In the genomic region with DNA sequence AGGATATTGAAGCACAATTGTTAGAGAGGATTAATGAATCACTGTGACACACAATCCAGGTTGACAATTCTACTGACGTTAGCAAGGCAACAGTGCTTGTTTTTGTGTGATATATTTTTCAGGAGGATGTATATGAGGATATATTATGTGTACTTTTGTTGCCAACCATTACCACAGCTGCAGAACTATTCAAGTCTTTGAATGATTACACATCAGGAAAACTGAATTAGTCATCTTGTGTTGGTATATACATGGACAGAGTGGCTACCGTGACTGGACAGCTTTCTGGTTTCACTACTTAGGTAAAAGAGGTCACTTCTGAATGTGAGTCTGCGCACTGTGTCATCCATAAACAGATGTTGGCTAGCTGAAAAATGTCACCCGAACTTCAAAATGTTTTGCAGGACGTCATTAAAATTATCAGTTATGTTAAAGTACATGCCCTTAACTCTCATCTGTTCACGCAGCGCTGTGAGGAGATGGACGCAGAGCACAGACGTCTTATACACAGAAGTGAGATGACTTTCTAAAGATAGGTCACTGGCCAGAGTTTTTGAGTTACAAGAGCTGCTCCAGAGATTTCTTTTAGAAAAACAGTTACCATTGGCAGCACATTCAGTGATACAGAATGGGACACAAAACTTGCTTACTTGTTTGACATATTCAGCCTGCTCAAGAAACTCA, we compare ENCODE assay signal across 20 cellular contexts.
DNase-seq lines count a peak whose midpoint lies in the region; ATAC-seq, FAIRE-seq and TF ChIP-seq lines count a peak whose summit lies in the region.
"Had no signal": no experiment of that assay in that cellular context is flagged by ENCODE, and none has a peak within 500 bp of the region (broad histone marks: within the 10 kb centered on the region; RNA-seq: fewer than 3 reads in every experiment).

No MANE protein-coding gene starts in this region.

- no peaks in the 10 kb centered on the region for H3K4me1 Mint-ChIP-seq in activated naive CD8-positive, alpha-beta T cell treated with anti-CD3 and anti-CD28 coated beads, Interleukin-2, amount 50 U/mL, for 24 hours
- no peaks in the 10 kb centered on the region for H3K4me1 Mint-ChIP-seq in activated naive CD8-positive, alpha-beta T cell treated with anti-CD3 and anti-CD28 coated beads for 36 hours
- H3K4me1 Mint-ChIP-seq: GM23338, IgD-negative memory B cell had no signal

- DNase-seq in activated naive CD8-positive, alpha-beta T cell treated with anti-CD3 and anti-CD28 coated beads, Interleukin-2, amount 50 U/mL, for 24 hours: no peak
- no peak for DNase-seq in activated naive CD8-positive, alpha-beta T cell treated with anti-CD3 and anti-CD28 coated beads for 36 hours
- peak; percentile 50 for DNase-seq in fibroblast of gingiva (ENCODE audit: low read depth)
- peak; percentile 67 for DNase-seq in skeletal muscle cell (ENCODE audit: low read depth)
- DNase-seq in kidney: no peak
- no peak for DNase-seq in C1 segment of cervical spinal cord (lab: John Stamatoyannopoulos, UW)
- DNase-seq: activated CD4-positive, alpha-beta T cell treated with anti-CD3 and anti-CD28 coated beads, Interleukin-2, amount 50 U/mL, for 1 hour; body of pancreas; COR-L47; NCI-H1436; NCI-H524 treated with DMSO at 0.1 percent for 48 hours; PC-9; T-helper 2 cell had no signal

- H3K27me3 Mint-ChIP-seq in activated naive CD8-positive, alpha-beta T cell treated with anti-CD3 and anti-CD28 coated beads, Interleukin-2, amount 50 U/mL, for 24 hours: no peaks in the 10 kb centered on the region
- no peaks in the 10 kb centered on the region for H3K27me3 Mint-ChIP-seq in activated naive CD8-positive, alpha-beta T cell treated with anti-CD3 and anti-CD28 coated beads for 36 hours
- H3K27me3 Mint-ChIP-seq: IgD-negative memory B cell had no signal

- H3K9me3 ChIP-seq in kidney (ENCODE audit: control insufficient read depth in 1 of 2, low read length in 2 of 2): no peaks in the 10 kb centered on the region
- H3K9me3 ChIP-seq: body of pancreas had no signal

- TF ChIP-seq CTCF in kidney (IDR thresholded peaks at IDR 0.05; ENCODE audit: borderline replicate concordance, extremely low read depth, insufficient read depth): no peak

- H3K27ac Mint-ChIP-seq in activated naive CD8-positive, alpha-beta T cell treated with anti-CD3 and anti-CD28 coated beads, Interleukin-2, amount 50 U/mL, for 24 hours: peak overlapping the region; percentile 32
- H3K27ac Mint-ChIP-seq in activated naive CD8-positive, alpha-beta T cell treated with anti-CD3 and anti-CD28 coated beads for 36 hours: no peak overlapping the region
- H3K27ac Mint-ChIP-seq: GM23338, mesothelial cell of epicardium had no signal

- no peak overlapping the region for H3K4me3 Mint-ChIP-seq in activated naive CD8-positive, alpha-beta T cell treated with anti-CD3 and anti-CD28 coated beads, Interleukin-2, amount 50 U/mL, for 24 hours
- H3K4me3 Mint-ChIP-seq in activated naive CD8-positive, alpha-beta T cell treated with anti-CD3 and anti-CD28 coated beads for 36 hours: no peak overlapping the region
- H3K4me3 Mint-ChIP-seq: GM23338, IgD-negative memory B cell, mesothelial cell of epicardium had no signal

- H3K36me3 Mint-ChIP-seq in activated naive CD8-positive, alpha-beta T cell treated with anti-CD3 and anti-CD28 coated beads, Interleukin-2, amount 50 U/mL, for 24 hours (ENCODE audit: low read depth): peaks cover 41% of the 10 kb centered on the region
- H3K36me3 Mint-ChIP-seq in activated naive CD8-positive, alpha-beta T cell treated with anti-CD3 and anti-CD28 coated beads for 36 hours: peaks cover 34% of the 10 kb centered on the region

- ATAC-seq in activated naive CD8-positive, alpha-beta T cell treated with anti-CD3 and anti-CD28 coated beads, Interleukin-2, amount 50 U/mL, for 24 hours: no peak
- peak; percentile 33 for ATAC-seq in SK-N-SH treated with all-trans-retinoic acid at 6 μM for 48 hours
- no peak for ATAC-seq in GM21786 (IDR thresholded peaks at IDR 0.05; ENCODE audit: unreplicated experiment)
- ATAC-seq: body of pancreas, GM23338 had no signal

- no peak overlapping the region for H3K9ac ChIP-seq in kidney (ENCODE audit: low read length in 2 of 2)

- no peak overlapping the region for H3K4me3 ChIP-seq in skeletal muscle cell (ENCODE audit: low read depth, low read length)
- no peak overlapping the region for H3K4me3 ChIP-seq in kidney (ENCODE audit: low read length in 2 of 2)
- H3K4me3 ChIP-seq: body of pancreas, GM23338, PC-9 had no signal

- FAIRE-seq in kidney (lab: Jason Lieb, UNC): no peak
- FAIRE-seq: A204.1, endometrium had no signal

- no peak overlapping the region for H3K27ac ChIP-seq in kidney (ENCODE audit: low read depth in 2 of 2, low read length in 2 of 2)
- H3K27ac ChIP-seq: body of pancreas, PC-9 had no signal

- no peaks in the 10 kb centered on the region for H3K4me1 ChIP-seq in kidney (ENCODE audit: control insufficient read depth in 1 of 2, insufficient read depth in 1 of 2, low read depth in 1 of 2, low read length in 2 of 2)

- intact Hi-C loops in kidney (cut with DNase I): no loop called here

- H3K36me3 ChIP-seq in kidney (ENCODE audit: control insufficient read depth in 1 of 2, insufficient read depth in 2 of 2, low read length in 2 of 2): peaks cover 0 to 3% of the 10 kb centered on the region in 2 donors

- H3K9me3 Mint-ChIP-seq in activated naive CD8-positive, alpha-beta T cell treated with anti-CD3 and anti-CD28 coated beads, Interleukin-2, amount 50 U/mL, for 24 hours: no peaks in the 10 kb centered on the region
- H3K9me3 Mint-ChIP-seq in activated naive CD8-positive, alpha-beta T cell treated with anti-CD3 and anti-CD28 coated beads for 36 hours: no peaks in the 10 kb centered on the region
- H3K9me3 Mint-ChIP-seq: GM23338, IgD-negative memory B cell had no signal

TF ChIP-seq in SK-N-SH treated with all-trans-retinoic acid at 6 μM for 48 hours, 23 proteins besides CTCF, POLR2A, EP300 and RAD21:
- TF ChIP-seq ZNF8 (CRISPR knock-in tag; IDR thresholded peaks at IDR 0.05): no peak
- no peak for TF ChIP-seq ISL1 (CRISPR knock-in tag; IDR thresholded peaks at IDR 0.05)
- TF ChIP-seq ZFP30 (CRISPR knock-in tag; IDR thresholded peaks at IDR 0.05): no peak
- no peak for TF ChIP-seq OSR1 (CRISPR knock-in tag; IDR thresholded peaks at IDR 0.05)
- no peak for TF ChIP-seq ARNTL (CRISPR knock-in tag; IDR thresholded peaks at IDR 0.05; ENCODE audit: borderline replicate concordance, low read depth)
- TF ChIP-seq TOX (CRISPR knock-in tag; IDR thresholded peaks at IDR 0.05; ENCODE audit: borderline replicate concordance): no peak
- TF ChIP-seq PATZ1 (CRISPR knock-in tag; IDR thresholded peaks at IDR 0.05; ENCODE audit: borderline replicate concordance): no peak
- no peak for TF ChIP-seq CREB5 (CRISPR knock-in tag; IDR thresholded peaks at IDR 0.05; ENCODE audit: low read depth)
TF ChIP-seq in SK-N-SH treated with all-trans-retinoic acid at 6 μM for 48 hours: peak in this region for 0.

Comparison
In these comparisons a context has a peak if more than half of its experiments do, and no peak if none do; other contexts are left out.
1. DNase-seq: peak in fibroblast of gingiva (single experiment) and skeletal muscle cell (single experiment); none in activated naive CD8-positive, alpha-beta T cell treated with anti-CD3 and anti-CD28 coated beads, Interleukin-2, amount 50 U/mL, for 24 hours (single experiment), activated naive CD8-positive, alpha-beta T cell treated with anti-CD3 and anti-CD28 coated beads for 36 hours (single experiment), kidney (single experiment) and C1 segment of cervical spinal cord (0 of 14).